ENCODE assay signal across 16 cellular contexts in the genomic region with DNA sequence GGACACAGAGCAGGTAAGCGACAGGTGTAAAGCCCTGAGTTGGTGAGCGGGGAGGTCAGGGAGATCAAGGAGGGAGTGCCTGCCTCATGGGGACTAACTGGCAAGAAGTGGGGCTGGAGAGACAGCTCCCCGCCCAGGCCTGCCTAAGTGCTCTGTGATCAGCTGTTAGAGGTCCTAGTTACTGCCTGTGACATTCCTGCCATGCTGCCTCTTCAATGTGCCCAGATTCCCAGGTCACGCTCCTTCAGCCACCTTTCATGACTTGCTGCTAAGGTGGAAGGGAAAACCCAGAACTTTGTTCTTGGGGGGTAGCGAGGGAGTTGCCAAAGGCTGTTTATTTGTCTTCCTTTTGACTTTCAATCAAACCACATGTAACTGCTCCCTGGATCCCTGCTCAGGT.
DNase-seq lines count a peak whose midpoint lies in the region; ATAC-seq lines count a peak whose summit lies in the region.
"Had no signal": no experiment of that assay in that cellular context is flagged by ENCODE, and none has a peak within 500 bp of the region (broad histone marks: within the 10 kb centered on the region; RNA-seq: fewer than 3 reads in every experiment).

No MANE protein-coding gene starts in this region.

- H3K14ac ChIP-seq in mesenchymal stem cell (ENCODE audit: low read length in 2 of 2) = peak overlapping the region in 1 of 2 experiments; percentile 61

- no peaks in the 10 kb centered on the region for H3K79me1 ChIP-seq in mesenchymal stem cell (replicated peaks; ENCODE audit: low read length, poor library complexity, severe bottlenecking)

- H3K4me2 ChIP-seq in mesenchymal stem cell (ENCODE audit: low read length, poor library complexity, severe bottlenecking) = no peak overlapping the region

- H3K23ac ChIP-seq in mesenchymal stem cell (ENCODE audit: low read length in 2 of 2) = no peak overlapping the region

- H3K4me1 ChIP-seq in mesenchymal stem cell (ENCODE audit: control insufficient read depth, insufficient read depth, low read depth, low read length) (peaks cover 9% of the 10 kb centered on the region), skeletal muscle tissue (ENCODE audit: control insufficient read depth in 3 of 3, insufficient read depth in 3 of 3, low read length in 3 of 3) (peaks cover 9 to 16% (median 14%) of the 10 kb centered on the region in 3 donors)
- H3K4me1 ChIP-seq: prostate gland had no signal

- peak overlapping the region; percentile 46 for H2BK120ac ChIP-seq in mesenchymal stem cell (ENCODE audit: low read depth, low read length)

- H3K27ac Mint-ChIP-seq in activated CD4-positive, alpha-beta T cell treated with anti-CD3 and anti-CD28 coated beads, Interleukin-2, amount 10 ng/mL, durations not matched to agents 24 days and 14 days = peak overlapping the region; percentile 87
- no peak overlapping the region for H3K27ac Mint-ChIP-seq in activated CD4-positive, alpha-beta T cell treated with anti-CD3 and anti-CD28 coated beads, Interleukin-2, amount 10 ng/mL, durations not matched to agents 7 days and 5 days
- H3K27ac Mint-ChIP-seq in activated T-helper 2 cell treated with anti-CD3 and anti-CD28 coated beads, Interferon-gamma antibody, Interleukin-2, Interleukin-4, amounts not matched to agents 10 μg/mL and 5 μg/mL and 100 μg/mL, durations not matched to agents 14 hours and 24 hours and 36 hours = peak overlapping the region; percentile 81
- H3K27ac Mint-ChIP-seq: activated naive CD4-positive, alpha-beta T cell treated with anti-CD3 and anti-CD28 coated beads, Interleukin-2, amount 10 ng/mL, durations not matched to agents 7 days and 5 days had no signal

- H2AK5ac ChIP-seq in mesenchymal stem cell (ENCODE audit: low read length, severe bottlenecking) = no peak overlapping the region

- CTCF ChIA-PET in activated CD4-positive, alpha-beta T cell treated with anti-CD3 and anti-CD28 coated beads, Interleukin-2, amount 10 ng/mL, durations not matched to agents 7 days and 5 days (lab: Charles Lee) = interaction anchor here (1.2 kb wide), 1 partner anchor 13 kb away, joined by 3 read pairs; no protein-coding TSS in a partner anchor

- intact Hi-C loops in activated CD4-positive, alpha-beta T cell treated with anti-CD3 and anti-CD28 coated beads, Interleukin-2, amount 10 ng/mL, durations not matched to agents 24 days and 14 days (cut with micrococcal nuclease) = no loop called here
- intact Hi-C loops in activated T-helper 2 cell treated with anti-CD3 and anti-CD28 coated beads, Interferon-gamma antibody, Interleukin-2, Interleukin-4, amounts not matched to agents 10 μg/mL and 5 μg/mL and 100 μg/mL, durations not matched to agents 14 hours and 24 hours and 36 hours (cut with micrococcal nuclease) = loop anchor here (2.0 kb wide), 1 partner anchor 173 kb away; the partner anchor contains the start of gene ZEB1

- H3K4ac ChIP-seq in mesenchymal stem cell (ENCODE audit: low read depth in 1 of 2, low read length in 2 of 2) = peak overlapping the region; percentile 25 to 45

- no peaks in the 10 kb centered on the region for H3K36me3 ChIP-seq in mesenchymal stem cell (ENCODE audit: control insufficient read depth in 1 of 2, insufficient read depth in 2 of 2, low read depth in 1 of 2, low read length in 2 of 2)
- H3K36me3 ChIP-seq in skeletal muscle tissue (ENCODE audit: control insufficient read depth in 3 of 3, insufficient read depth in 3 of 3, low read length in 3 of 3) = no peaks in the 10 kb centered on the region
- H3K36me3 ChIP-seq: prostate gland had no signal

- H3K4me1 Mint-ChIP-seq in activated CD4-positive, alpha-beta T cell treated with anti-CD3 and anti-CD28 coated beads, Interleukin-2, amount 10 ng/mL, durations not matched to agents 24 days and 14 days = peaks cover 33% of the 10 kb centered on the region
- peaks cover 13% of the 10 kb centered on the region for H3K4me1 Mint-ChIP-seq in activated CD4-positive, alpha-beta T cell treated with anti-CD3 and anti-CD28 coated beads, Interleukin-2, amount 10 ng/mL, durations not matched to agents 7 days and 5 days
- H3K4me1 Mint-ChIP-seq in activated T-helper 2 cell treated with anti-CD3 and anti-CD28 coated beads, Interferon-gamma antibody, Interleukin-2, Interleukin-4, amounts not matched to agents 10 μg/mL and 5 μg/mL and 100 μg/mL, durations not matched to agents 14 hours and 24 hours and 36 hours (ENCODE audit: low read depth) = peaks cover 43% of the 10 kb centered on the region
- H3K4me1 Mint-ChIP-seq: central memory CD8-positive, alpha-beta T cell had no signal

- H3K27ac ChIP-seq in mesenchymal stem cell (ENCODE audit: low read length, poor library complexity, severe bottlenecking) = no peak overlapping the region
- no peak overlapping the region for H3K27ac ChIP-seq in skeletal muscle tissue (ENCODE audit: low read depth, low read length)
- H3K27ac ChIP-seq: prostate gland, SK-N-MC, VCaP had no signal

- POLR2A ChIA-PET in activated CD4-positive, alpha-beta T cell treated with anti-CD3 and anti-CD28 coated beads, Interleukin-2, amount 10 ng/mL, durations not matched to agents 7 days and 5 days (lab: Charles Lee) = no interaction called here

- H3K9me3 ChIP-seq in mesenchymal stem cell (ENCODE audit: control insufficient read depth, low read length) (no peaks in the 10 kb centered on the region), skeletal muscle tissue (ENCODE audit: control insufficient read depth in 3 of 3, low read length in 3 of 3) (no peaks in the 10 kb centered on the region)
- H3K9me3 ChIP-seq: A549, prostate gland had no signal

- no peak overlapping the region for H2BK5ac ChIP-seq in mesenchymal stem cell (ENCODE audit: low read depth, low read length, poor library complexity, severe bottlenecking)

- H3K27me3 Mint-ChIP-seq in activated CD4-positive, alpha-beta T cell treated with anti-CD3 and anti-CD28 coated beads, Interleukin-2, amount 10 ng/mL, durations not matched to agents 24 days and 14 days = no peaks in the 10 kb centered on the region
- H3K27me3 Mint-ChIP-seq in activated CD4-positive, alpha-beta T cell treated with anti-CD3 and anti-CD28 coated beads, Interleukin-2, amount 10 ng/mL, durations not matched to agents 7 days and 5 days = no peaks in the 10 kb centered on the region
- no peaks in the 10 kb centered on the region for H3K27me3 Mint-ChIP-seq in activated T-helper 2 cell treated with anti-CD3 and anti-CD28 coated beads, Interferon-gamma antibody, Interleukin-2, Interleukin-4, amounts not matched to agents 10 μg/mL and 5 μg/mL and 100 μg/mL, durations not matched to agents 14 hours and 24 hours and 36 hours (ENCODE audit: low read depth)
- H3K27me3 Mint-ChIP-seq: activated naive CD4-positive, alpha-beta T cell treated with anti-CD3 and anti-CD28 coated beads, Interleukin-2, amount 10 ng/mL, durations not matched to agents 7 days and 5 days had no signal

- H3K4me3 Mint-ChIP-seq in activated CD4-positive, alpha-beta T cell treated with anti-CD3 and anti-CD28 coated beads, Interleukin-2, amount 10 ng/mL, durations not matched to agents 24 days and 14 days = peak overlapping the region; percentile 69
- H3K4me3 Mint-ChIP-seq in activated CD4-positive, alpha-beta T cell treated with anti-CD3 and anti-CD28 coated beads, Interleukin-2, amount 10 ng/mL, durations not matched to agents 7 days and 5 days = no peak overlapping the region
- peak overlapping the region; percentile 66 for H3K4me3 Mint-ChIP-seq in activated T-helper 2 cell treated with anti-CD3 and anti-CD28 coated beads, Interferon-gamma antibody, Interleukin-2, Interleukin-4, amounts not matched to agents 10 μg/mL and 5 μg/mL and 100 μg/mL, durations not matched to agents 14 hours and 24 hours and 36 hours (ENCODE audit: low read depth)
- H3K4me3 Mint-ChIP-seq: activated naive CD4-positive, alpha-beta T cell treated with anti-CD3 and anti-CD28 coated beads, Interleukin-2, amount 10 ng/mL, durations not matched to agents 7 days and 5 days; central memory CD8-positive, alpha-beta T cell had no signal

- DNase-seq in activated CD4-positive, alpha-beta T cell treated with anti-CD3 and anti-CD28 coated beads, Interleukin-2, amount 10 ng/mL, durations not matched to agents 24 days and 14 days = peak; percentile 55
- no peak for DNase-seq in activated CD4-positive, alpha-beta T cell treated with anti-CD3 and anti-CD28 coated beads, Interleukin-2, amount 10 ng/mL, durations not matched to agents 7 days and 5 days
- no peak for DNase-seq in activated T-helper 2 cell treated with anti-CD3 and anti-CD28 coated beads, Interferon-gamma antibody, Interleukin-2, Interleukin-4, amounts not matched to agents 10 μg/mL and 5 μg/mL and 100 μg/mL, durations not matched to agents 14 hours and 24 hours and 36 hours (ENCODE audit: low spot score)
- no peak for DNase-seq in mesenchymal stem cell
- no peak for DNase-seq in 8988T
- no peak for DNase-seq in NCI-H2196 (lab: John Stamatoyannopoulos, UW; ENCODE audit: unreplicated experiment)
- DNase-seq: activated naive CD4-positive, alpha-beta T cell treated with anti-CD3 and anti-CD28 coated beads, Interleukin-2, amount 10 ng/mL, durations not matched to agents 7 days and 5 days; NCI-H1436 treated with DMSO at 0.1 percent for 48 hours; NCI-H345 had no signal

- peak overlapping the region; percentile 66 to 93 for H3K18ac ChIP-seq in mesenchymal stem cell (ENCODE audit: low read depth in 1 of 2, low read length in 2 of 2)

- H3K36me3 Mint-ChIP-seq in activated CD4-positive, alpha-beta T cell treated with anti-CD3 and anti-CD28 coated beads, Interleukin-2, amount 10 ng/mL, durations not matched to agents 24 days and 14 days (ENCODE audit: low read depth) = peaks cover 2% of the 10 kb centered on the region
- no peaks in the 10 kb centered on the region for H3K36me3 Mint-ChIP-seq in activated CD4-positive, alpha-beta T cell treated with anti-CD3 and anti-CD28 coated beads, Interleukin-2, amount 10 ng/mL, durations not matched to agents 7 days and 5 days (ENCODE audit: low read depth)
- H3K36me3 Mint-ChIP-seq in activated T-helper 2 cell treated with anti-CD3 and anti-CD28 coated beads, Interferon-gamma antibody, Interleukin-2, Interleukin-4, amounts not matched to agents 10 μg/mL and 5 μg/mL and 100 μg/mL, durations not matched to agents 14 hours and 24 hours and 36 hours (ENCODE audit: low read depth) = no peaks in the 10 kb centered on the region
- H3K36me3 Mint-ChIP-seq: activated naive CD4-positive, alpha-beta T cell treated with anti-CD3 and anti-CD28 coated beads, Interleukin-2, amount 10 ng/mL, durations not matched to agents 7 days and 5 days had no signal

- H2BK15ac ChIP-seq in mesenchymal stem cell (ENCODE audit: low read depth, poor library complexity, severe bottlenecking) = no peak overlapping the region

- peak overlapping the region; percentile 71 for H4K91ac ChIP-seq in mesenchymal stem cell (ENCODE audit: low read length)

- H3K27me3 ChIP-seq in mesenchymal stem cell (ENCODE audit: control insufficient read depth in 1 of 2, insufficient read depth in 1 of 2, low read length in 2 of 2) (no peaks in the 10 kb centered on the region), skeletal muscle tissue (ENCODE audit: control insufficient read depth in 3 of 3, insufficient read depth in 3 of 3, low read length in 3 of 3) (no peaks in the 10 kb centered on the region)

- H3K9me3 Mint-ChIP-seq in activated CD4-positive, alpha-beta T cell treated with anti-CD3 and anti-CD28 coated beads, Interleukin-2, amount 10 ng/mL, durations not matched to agents 24 days and 14 days = peaks cover 3% of the 10 kb centered on the region
- no peaks in the 10 kb centered on the region for H3K9me3 Mint-ChIP-seq in activated CD4-positive, alpha-beta T cell treated with anti-CD3 and anti-CD28 coated beads, Interleukin-2, amount 10 ng/mL, durations not matched to agents 7 days and 5 days
- H3K9me3 Mint-ChIP-seq in activated T-helper 2 cell treated with anti-CD3 and anti-CD28 coated beads, Interferon-gamma antibody, Interleukin-2, Interleukin-4, amounts not matched to agents 10 μg/mL and 5 μg/mL and 100 μg/mL, durations not matched to agents 14 hours and 24 hours and 36 hours = no peaks in the 10 kb centered on the region
- H3K9me3 Mint-ChIP-seq: activated naive CD4-positive, alpha-beta T cell treated with anti-CD3 and anti-CD28 coated beads, Interleukin-2, amount 10 ng/mL, durations not matched to agents 7 days and 5 days; central memory CD8-positive, alpha-beta T cell had no signal

- H3K4me3 ChIP-seq in mesenchymal stem cell (ENCODE audit: insufficient read depth in 1 of 2, low read depth in 1 of 2, low read length in 2 of 2) = no peak overlapping the region
- H3K4me3 ChIP-seq in skeletal muscle tissue (ENCODE audit: low read length in 3 of 3) = peak overlapping the region in 2 of 3 donors; percentile 19 to 35
- H3K4me3 ChIP-seq: A549, prostate gland, SK-N-MC had no signal

- H4K8ac ChIP-seq in mesenchymal stem cell (ENCODE audit: low read length) = peak overlapping the region; percentile 73

- 86% methylated on average over 5 of the region's 5 CpGs for WGBS in mesenchymal stem cell

- no peak for ATAC-seq in GM18861 (IDR thresholded peaks at IDR 0.05; ENCODE audit: unreplicated experiment)

- peak overlapping the region; percentile 91 to 97 for H2BK12ac ChIP-seq in mesenchymal stem cell (ENCODE audit: low read length in 2 of 2)

- H3K9ac ChIP-seq in mesenchymal stem cell (ENCODE audit: low read length) = peak overlapping the region; percentile 4
- peak overlapping the region in 2 of 3 donors; percentile 45 to 57 for H3K9ac ChIP-seq in skeletal muscle tissue (ENCODE audit: low read depth in 1 of 3, low read length in 3 of 3)

- no peak overlapping the region for H2AFZ ChIP-seq in mesenchymal stem cell (ENCODE audit: low read depth, low read length)

Comparison
In these comparisons a context has a peak if more than half of its experiments do, and no peak if none do; other contexts are left out.
1. H3K4me3 ChIP-seq: peak in skeletal muscle tissue (2 of 3); none in mesenchymal stem cell (0 of 2).